Comparison of ENCODE assay signal across 8 cellular contexts in genomic region chr7:43658718-43659548, GRCh38.
DNase-seq lines count a peak whose midpoint lies in the region; ATAC-seq and TF ChIP-seq lines count a peak whose summit lies in the region.

No MANE protein-coding gene starts in this region.

- peak; percentile 59 for DNase-seq in activated CD8-positive, alpha-beta memory T cell treated with anti-CD3 and anti-CD28 coated beads, Interleukin-2, amount 10 ng/mL, durations not matched to agents 7 days and 5 days
- DNase-seq in activated CD8-positive, alpha-beta memory T cell treated with anti-CD3 and anti-CD28 coated beads for 24 hours: no peak
- DNase-seq in cardiac fibroblast (ENCODE audit: low read depth in 2 of 2): peak; percentile 80 to 92
- peak; percentile 60 for DNase-seq in skeletal muscle cell (ENCODE audit: low read depth)
- no peak for DNase-seq in GOT3 (lab: John Stamatoyannopoulos, UW)
- no peak for DNase-seq in NCI-H2171 (lab: John Stamatoyannopoulos, UW)

- H3K9me3 Mint-ChIP-seq in activated CD8-positive, alpha-beta memory T cell treated with anti-CD3 and anti-CD28 coated beads, Interleukin-2, amount 10 ng/mL, durations not matched to agents 7 days and 5 days (ENCODE audit: low read depth): no peaks in the 10 kb centered on the region

- no peaks in the 10 kb centered on the region for H3K27me3 ChIP-seq in HUES48 (ENCODE audit: control insufficient read depth, insufficient read depth, low read length)

- H3K4me1 Mint-ChIP-seq in activated CD8-positive, alpha-beta memory T cell treated with anti-CD3 and anti-CD28 coated beads, Interleukin-2, amount 10 ng/mL, durations not matched to agents 7 days and 5 days: peaks cover 58% of the 10 kb centered on the region

- no peaks in the 10 kb centered on the region for H3K9me3 ChIP-seq in HUES48 (ENCODE audit: control insufficient read depth, insufficient read depth, low read length)

- H3K4me3 ChIP-seq in HUES48 (ENCODE audit: low read depth, low read length): no peak overlapping the region
- H3K4me3 ChIP-seq in cardiac fibroblast (replicated peaks in 1 of 2; ENCODE audit: low read depth in 2 of 2, low read length in 2 of 2): no peak overlapping the region
- H3K4me3 ChIP-seq in skeletal muscle cell (ENCODE audit: low read depth, low read length): no peak overlapping the region

- H3K9ac ChIP-seq in HUES48 (ENCODE audit: low read depth, low read length): no peak overlapping the region

- H3K36me3 Mint-ChIP-seq in activated CD8-positive, alpha-beta memory T cell treated with anti-CD3 and anti-CD28 coated beads, Interleukin-2, amount 10 ng/mL, durations not matched to agents 7 days and 5 days: peaks cover 53% of the 10 kb centered on the region

- peak overlapping the region; percentile 77 for H3K27ac ChIP-seq in HUES48 (ENCODE audit: low read depth, low read length)

- no peaks in the 10 kb centered on the region for H3K27me3 Mint-ChIP-seq in activated CD8-positive, alpha-beta memory T cell treated with anti-CD3 and anti-CD28 coated beads, Interleukin-2, amount 10 ng/mL, durations not matched to agents 7 days and 5 days

- H3K4me3 Mint-ChIP-seq in activated CD8-positive, alpha-beta memory T cell treated with anti-CD3 and anti-CD28 coated beads, Interleukin-2, amount 10 ng/mL, durations not matched to agents 7 days and 5 days: peak overlapping the region; percentile 29

- no peak for TF ChIP-seq CTCF in cardiac fibroblast (IDR thresholded peaks at IDR 0.05; ENCODE audit: low read depth, low read length)

- 0 out of 2 replicates have a peak, but pooled peaks cover 7% of the 10 kb centered on the region for H3K36me3 ChIP-seq in HUES48 (ENCODE audit: control insufficient read depth, insufficient read depth, low read length)

- peak; percentile 89 for ATAC-seq in activated CD8-positive, alpha-beta memory T cell treated with anti-CD3 and anti-CD28 coated beads, Interleukin-2, amount 10 ng/mL, durations not matched to agents 7 days and 5 days
- no peak for ATAC-seq in HG03039 (IDR thresholded peaks at IDR 0.05; ENCODE audit: unreplicated experiment)

- peaks cover 31% of the 10 kb centered on the region for H3K4me1 ChIP-seq in HUES48 (ENCODE audit: control insufficient read depth, insufficient read depth, low read length)

- peak overlapping the region; percentile 91 for H3K27ac Mint-ChIP-seq in activated CD8-positive, alpha-beta memory T cell treated with anti-CD3 and anti-CD28 coated beads, Interleukin-2, amount 10 ng/mL, durations not matched to agents 7 days and 5 days

- CTCF ChIA-PET in activated CD8-positive, alpha-beta memory T cell treated with anti-CD3 and anti-CD28 coated beads, Interleukin-2, amount 10 ng/mL, durations not matched to agents 7 days and 5 days (lab: Charles Lee): interaction anchor here (1.0 to 1.4 kb wide), 3 partner anchors 11 to 726 kb away, joined by 3 to 5 read pairs (median 3); partner anchors contain the start of genes MRPL32, PSMA2 and STK17A

Comparison
In these comparisons a context has a peak if more than half of its experiments do, and no peak if none do; other contexts are left out.
1. DNase-seq: peak in activated CD8-positive, alpha-beta memory T cell treated with anti-CD3 and anti-CD28 coated beads, Interleukin-2, amount 10 ng/mL, durations not matched to agents 7 days and 5 days (single experiment), cardiac fibroblast (2 of 2) and skeletal muscle cell (single experiment); none in activated CD8-positive, alpha-beta memory T cell treated with anti-CD3 and anti-CD28 coated beads for 24 hours (single experiment), GOT3 (single experiment) and NCI-H2171 (single experiment).